In the genomic region with DNA sequence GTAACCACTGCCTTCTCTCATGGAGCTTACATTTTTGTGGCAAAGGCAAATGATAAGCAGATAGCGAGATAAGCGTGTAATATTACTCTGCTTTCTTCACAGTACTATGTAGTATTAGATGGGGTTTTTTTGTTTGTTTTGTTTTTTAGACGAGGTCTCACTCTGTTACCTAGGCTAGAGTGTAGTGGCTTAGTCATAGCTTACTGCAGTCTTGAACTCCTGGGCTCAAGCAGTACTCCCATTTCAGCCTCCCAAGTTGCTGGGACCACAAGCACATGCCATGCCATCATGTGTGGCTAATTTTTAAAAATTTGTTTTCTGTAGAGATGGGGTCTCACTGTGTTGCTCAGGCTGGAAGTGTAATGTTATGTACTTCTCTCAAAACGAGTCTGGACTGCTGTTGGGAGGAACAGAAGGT, we compare ENCODE assay signal across 10 cellular contexts. TPM values are rescaled to one million over a fixed set of nuclear protein-coding genes. Genes with fewer than 3 reads are reported as not detected.
A peak's percentile ranks its signal among the peaks of the same experiment; 100 is the strongest.
DNase-seq lines count a peak whose midpoint lies in the region; ATAC-seq and TF ChIP-seq lines count a peak whose summit lies in the region.
"Had no signal": no experiment of that assay in that cellular context is flagged by ENCODE, and none has a peak within 500 bp of the region (broad histone marks: within the 10 kb centered on the region; RNA-seq: fewer than 3 reads in every experiment).

No MANE protein-coding gene starts in this region.

- DNase-seq in activated T-cell treated with anti-CD3 and anti-CD28 coated beads, Interleukin-2, amount 50 U/mL, for 72 hours: no peak
- DNase-seq in activated T-cell treated with anti-CD3 and anti-CD28 coated beads for 4 hours (no peak), fibroblast of villous mesenchyme (ENCODE audit: low read depth) (peak; percentile 64), COLO668 (lab: John Stamatoyannopoulos, UW; ENCODE audit: unreplicated experiment) (no peak), cortex of kidney (lab: John Stamatoyannopoulos, UW) (no peak)
- DNase-seq in stimulated activated naive CD8-positive, alpha-beta T cell treated with anti-CD3 and anti-CD28 coated beads, Interleukin-15, amount 100 ng/mL, for 72 hours: no peak
- DNase-seq in stimulated activated CD4-positive, alpha-beta T cell treated with anti-CD3 and anti-CD28 coated beads, Interleukin-2, amount 100 ng/mL, for 24 hours: no peak
- DNase-seq: activated CD8-positive, alpha-beta memory T cell treated with anti-CD3 and anti-CD28 coated beads, Interleukin-2, amount 50 U/mL, for 48 hours; NCI-H146 had no signal

- H3K27ac ChIP-seq in SU-DHL-6 (ENCODE audit: low read depth, low read length): peak overlapping the region; percentile 36; the same call in 1 of the 2 replicates

- H3K27me3 ChIP-seq in SU-DHL-6 (ENCODE audit: low read length): no peaks in the 10 kb centered on the region

- no peaks in the 10 kb centered on the region for H3K9me3 Mint-ChIP-seq in activated T-cell treated with anti-CD3 and anti-CD28 coated beads, Interleukin-2, amount 50 U/mL, for 72 hours
- no peaks in the 10 kb centered on the region for H3K9me3 Mint-ChIP-seq in stimulated activated naive CD8-positive, alpha-beta T cell treated with anti-CD3 and anti-CD28 coated beads, Interleukin-15, amount 100 ng/mL, for 72 hours

- no peak overlapping the region for H3K9ac ChIP-seq in SU-DHL-6 (ENCODE audit: low read length)

- H3K4me3 Mint-ChIP-seq in activated T-cell treated with anti-CD3 and anti-CD28 coated beads, Interleukin-2, amount 50 U/mL, for 72 hours: peak overlapping the region; percentile 52 to 70
- H3K4me3 Mint-ChIP-seq in stimulated activated naive CD8-positive, alpha-beta T cell treated with anti-CD3 and anti-CD28 coated beads, Interleukin-15, amount 100 ng/mL, for 72 hours: peak overlapping the region; percentile 13 to 61

- no peak for TF ChIP-seq CTCF in SU-DHL-6 (IDR thresholded peaks at IDR 0.05; ENCODE audit: insufficient read depth, low read length, poor library complexity, severe bottlenecking)
- TF ChIP-seq CTCF in fibroblast of villous mesenchyme (IDR thresholded peaks at IDR 0.05; ENCODE audit: insufficient read depth, low read depth, low read length): no peak

- peaks cover 38% of the 10 kb centered on the region for H3F3A ChIP-seq in SU-DHL-6 (ENCODE audit: insufficient read depth)

- H3K4me3 ChIP-seq in SU-DHL-6 (ENCODE audit: insufficient read depth, low read length, poor library complexity, severe bottlenecking): no peak overlapping the region
- no peak overlapping the region for H3K4me3 ChIP-seq in fibroblast of villous mesenchyme (ENCODE audit: low read depth, low read length)

- no peaks in the 10 kb centered on the region for H3K9me3 ChIP-seq in SU-DHL-6 (ENCODE audit: insufficient read depth, low read length)

- peak overlapping the region; percentile 57 for H3K4me2 ChIP-seq in SU-DHL-6 (ENCODE audit: low read depth, low read length, poor library complexity, severe bottlenecking)

- peaks cover 74% of the 10 kb centered on the region for H4K20me1 ChIP-seq in SU-DHL-6 (ENCODE audit: low read depth, low read length)

- peaks cover 2 to 4% of the 10 kb centered on the region in 2 donors for H3K36me3 Mint-ChIP-seq in activated T-cell treated with anti-CD3 and anti-CD28 coated beads, Interleukin-2, amount 50 U/mL, for 72 hours (ENCODE audit: insufficient read depth in 2 of 2)

- no peak overlapping the region for H2AFZ ChIP-seq in SU-DHL-6 (ENCODE audit: low read depth, low read length, severe bottlenecking)

- peaks cover 100% of the 10 kb centered on the region for H3K79me2 ChIP-seq in SU-DHL-6 (ENCODE audit: insufficient read depth, low read length)

- peaks cover 87% of the 10 kb centered on the region for H3K4me1 Mint-ChIP-seq in activated T-cell treated with anti-CD3 and anti-CD28 coated beads, Interleukin-2, amount 50 U/mL, for 72 hours (ENCODE audit: low read depth)
- peaks cover 76% of the 10 kb centered on the region for H3K4me1 Mint-ChIP-seq in stimulated activated naive CD8-positive, alpha-beta T cell treated with anti-CD3 and anti-CD28 coated beads, Interleukin-15, amount 100 ng/mL, for 72 hours

- 0 out of 2 replicates have a peak, but pooled peaks cover 6% of the 10 kb centered on the region for H3K36me3 ChIP-seq in SU-DHL-6 (ENCODE audit: low read length)

- no peaks in the 10 kb centered on the region for H3K27me3 Mint-ChIP-seq in activated T-cell treated with anti-CD3 and anti-CD28 coated beads, Interleukin-2, amount 50 U/mL, for 72 hours (ENCODE audit: low read depth)
- no peaks in the 10 kb centered on the region for H3K27me3 Mint-ChIP-seq in stimulated activated naive CD8-positive, alpha-beta T cell treated with anti-CD3 and anti-CD28 coated beads, Interleukin-15, amount 100 ng/mL, for 72 hours

- peak overlapping the region; percentile 74 for H3K27ac Mint-ChIP-seq in activated T-cell treated with anti-CD3 and anti-CD28 coated beads, Interleukin-2, amount 50 U/mL, for 72 hours
- H3K27ac Mint-ChIP-seq in stimulated activated naive CD8-positive, alpha-beta T cell treated with anti-CD3 and anti-CD28 coated beads, Interleukin-15, amount 100 ng/mL, for 72 hours: peak overlapping the region; percentile 69 to 88

- peak; percentile 71 to 72 for ATAC-seq in activated T-cell treated with anti-CD3 and anti-CD28 coated beads, Interleukin-2, amount 50 U/mL, for 72 hours (replicated peaks in 1 of 2)
- peak; percentile 78 for ATAC-seq in stimulated activated naive CD8-positive, alpha-beta T cell treated with anti-CD3 and anti-CD28 coated beads, Interleukin-15, amount 100 ng/mL, for 72 hours

- no peaks in the 10 kb centered on the region for H3K9me2 ChIP-seq in SU-DHL-6 (replicated peaks; ENCODE audit: insufficient read depth, low read length)

RNA-seq across cellular contexts. Expression of a gene that starts 22.9 kb away (rescaled TPM):
- total RNA-seq in activated T-cell treated with anti-CD3 and anti-CD28 coated beads, Interleukin-2, amount 50 U/mL, for 72 hours: 100 to 1,000 TPM; 299 to 323 TPM
- total RNA-seq in fibroblast of villous mesenchyme: 440 and 445 TPM in 2 replicates
